ENCODE assay signal across 8 cellular contexts in genomic region chr3:120741837-120742197, GRCh38. TPM values are rescaled to one million over a fixed set of nuclear protein-coding genes. Genes with fewer than 3 reads are reported as not detected.
DNase-seq lines count a peak whose midpoint lies in the region; ATAC-seq and TF ChIP-seq lines count a peak whose summit lies in the region.

No MANE protein-coding gene starts in this region.

- peaks cover 0 to 7% (median 0%) of the 10 kb centered on the region in 11 donors for H3K9me3 ChIP-seq in heart right ventricle
- no peaks in the 10 kb centered on the region for H3K9me3 ChIP-seq in skeletal muscle satellite cell (replicated peaks; ENCODE audit: low read length)

- H3K4me1 Mint-ChIP-seq in activated naive CD4-positive, alpha-beta T cell treated with anti-CD3 and anti-CD28 coated beads, Interleukin-2, amount 50 U/mL, for 24 hours: peaks cover 39% of the 10 kb centered on the region

- H3K4me3 Mint-ChIP-seq in activated naive CD4-positive, alpha-beta T cell treated with anti-CD3 and anti-CD28 coated beads, Interleukin-2, amount 50 U/mL, for 24 hours: peak overlapping the region; percentile 93

- peak overlapping the region; percentile 91 for H3K27ac Mint-ChIP-seq in activated naive CD4-positive, alpha-beta T cell treated with anti-CD3 and anti-CD28 coated beads, Interleukin-2, amount 50 U/mL, for 24 hours

- no peaks in the 10 kb centered on the region for H3K27me3 Mint-ChIP-seq in activated naive CD4-positive, alpha-beta T cell treated with anti-CD3 and anti-CD28 coated beads, Interleukin-2, amount 50 U/mL, for 24 hours

- H3K27me3 ChIP-seq in heart right ventricle: no peaks in the 10 kb centered on the region
- H3K27me3 ChIP-seq in skeletal muscle satellite cell (ENCODE audit: control insufficient read depth, insufficient read depth, low read length): no peaks in the 10 kb centered on the region

- intact Hi-C loops in heart right ventricle (cut with DNase I): loop anchor here in 6 of 10 donors (1.0 to 5.0 kb wide), 5 partner anchors 125 to 325 kb away; partner anchors contain the start of gene NDUFB4 (in 5 of the 6)

- 5 to 10% methylated on average over 10 of the region's 10 CpGs for WGBS in heart right ventricle, 2 donors

- H3K4me2 ChIP-seq in skeletal muscle satellite cell (ENCODE audit: low read length): peak overlapping the region; percentile 91

- H3K9ac ChIP-seq in skeletal muscle satellite cell (ENCODE audit: low read depth, low read length): peak overlapping the region; percentile 81

- ATAC-seq in HG03097 (IDR thresholded peaks at IDR 0.05; ENCODE audit: low FRiP score, unreplicated experiment) (peak; percentile 2), heart right ventricle (peak in 2 of 8 donors; percentile 0 to 1)

- DNase-seq in activated naive CD4-positive, alpha-beta T cell (lab: John Stamatoyannopoulos, UW): no peak
- DNase-seq in heart right ventricle (no peak), NCI-H1092 treated with DMSO at 0.1 percent for 48 hours (lab: John Stamatoyannopoulos, UW) (no peak), dermis blood vessel endothelial cell (no peak)

- peaks cover 8% of the 10 kb centered on the region for H3K36me3 Mint-ChIP-seq in activated naive CD4-positive, alpha-beta T cell treated with anti-CD3 and anti-CD28 coated beads, Interleukin-2, amount 50 U/mL, for 24 hours

- peaks cover 5% of the 10 kb centered on the region for H3K9me3 Mint-ChIP-seq in activated naive CD4-positive, alpha-beta T cell treated with anti-CD3 and anti-CD28 coated beads, Interleukin-2, amount 50 U/mL, for 24 hours

- H3K4me1 ChIP-seq in heart right ventricle (peaks cover 4 to 32% (median 21%) of the 10 kb centered on the region in 9 donors), skeletal muscle satellite cell (ENCODE audit: control insufficient read depth, insufficient read depth, low read length) (peaks cover 7% of the 10 kb centered on the region)

- H3K4me3 ChIP-seq in heart right ventricle: peak overlapping the region; percentile 64 to 95 (median 84)
- peak overlapping the region; percentile 72 for H3K4me3 ChIP-seq in skeletal muscle satellite cell (ENCODE audit: low read length)

- H3K36me3 ChIP-seq in heart right ventricle: peaks cover 0 to 20% (median 6%) of the 10 kb centered on the region in 9 donors
- no peaks in the 10 kb centered on the region for H3K36me3 ChIP-seq in skeletal muscle satellite cell (ENCODE audit: insufficient read depth, low read length)

- no peak for TF ChIP-seq CTCF in VCaP (conservative IDR thresholded peaks at IDR 0.05)
- TF ChIP-seq CTCF in heart right ventricle (IDR thresholded peaks at IDR 0.05): no peak

- peak overlapping the region; percentile 93 for H3K27ac ChIP-seq in VCaP
- H3K27ac ChIP-seq in heart right ventricle: peak overlapping the region in 9 of 10 donors; percentile 91 to 99 (median 96)

RNA-seq across cellular contexts. Expression of gene RABL3, which starts 0.5 kb away (rescaled TPM):
- 10 to 100 TPM; 13.8 to 33.9 (median 23.3) TPM for total RNA-seq in heart right ventricle
- polyA plus RNA-seq in heart right ventricle: 1 to 10 TPM; 2.8 to 8.7 TPM
- total RNA-seq in skeletal muscle satellite cell (2012; rRNA removed): 16.2 and 16.6 TPM in 2 replicates
- total RNA-seq in dermis blood vessel endothelial cell: 19.9 and 25.0 TPM in 2 replicates

RNA-seq across cellular contexts. Expression of gene GTF2E1, which starts 0.7 kb away (rescaled TPM):
- total RNA-seq in heart right ventricle (10 to 100 TPM in 8 of 10 donors, 1 to 10 TPM in 2; 7.9 to 16.2 (median 11.7) TPM), dermis blood vessel endothelial cell (38.4 and 45.9 TPM in 2 replicates)
- 1 to 10 TPM; 3.7 to 4.2 TPM for polyA plus RNA-seq in heart right ventricle
- 11.7 and 13.8 TPM in 2 replicates for total RNA-seq in skeletal muscle satellite cell (2012; rRNA removed)

RNA-seq across cellular contexts. Expression of gene HGD, which starts 59.8 kb away (rescaled TPM):
- total RNA-seq in heart right ventricle: 1 to 10 TPM in 1 of 10 donors, not detected in 9; 1.2 TPM
- under 1 TPM in 1 of 2 donors, not detected in 1; 0.12 TPM for polyA plus RNA-seq in heart right ventricle
- under 0.01 TPM in 1 of 2 replicates, not detected in the other for total RNA-seq in skeletal muscle satellite cell (2012; rRNA removed)
- 0.60 and 2.4 TPM in 2 replicates for total RNA-seq in dermis blood vessel endothelial cell
